Comparison of ENCODE assay signal across 9 cellular contexts in genomic region chrX:149487292-149487691, GRCh38. TPM values are rescaled to one million over a fixed set of nuclear protein-coding genes. Genes with fewer than 3 reads are reported as not detected.
DNase-seq lines count a peak whose midpoint lies in the region; ATAC-seq and TF ChIP-seq lines count a peak whose summit lies in the region.
"Had no signal": no experiment of that assay in that cellular context is flagged by ENCODE, and none has a peak within 500 bp of the region (broad histone marks: within the 10 kb centered on the region; RNA-seq: fewer than 3 reads in every experiment).

No MANE protein-coding gene starts in this region.

- no peaks in the 10 kb centered on the region for H3K79me2 ChIP-seq in PC-3 (ENCODE audit: low read length)

- BruUV-seq in PC-3 (replicated peaks; lab: Mats Ljungman, UMichigan) = no TSS peak

- no peak overlapping the region for H3K27ac ChIP-seq in PC-3 (ENCODE audit: low read length)
- H3K27ac ChIP-seq: skin epidermis had no signal

- H3K4me1 ChIP-seq in BE2C (no peaks in the 10 kb centered on the region), PC-3 (ENCODE audit: insufficient read depth, low read length) (peaks cover 6% of the 10 kb centered on the region; the same call in 1 of the 2 replicates)

- no peaks in the 10 kb centered on the region for H3K9me2 ChIP-seq in PC-3 (replicated peaks; ENCODE audit: low read length)

- CTCF ChIA-PET in PC-3 (lab: Charles Lee) (interaction anchor here (0.9 kb wide), 1 partner anchor 52 kb away, joined by 4 read pairs; no protein-coding TSS in a partner anchor), GM10248 (lab: Yijun Ruan, JAX) (interaction anchor here (2.4 kb wide), 1 partner anchor 10 kb away, joined by 6 read pairs; no protein-coding TSS in a partner anchor)

- ATAC-seq in GM18519 (IDR thresholded peaks at IDR 0.05; ENCODE audit: low FRiP score, unreplicated experiment) = peak; percentile 75
- ATAC-seq in PC-3 = peak; percentile 54; the same call in 1 of the 2 replicates
- peak; percentile 87 for ATAC-seq in esophagus mucosa
- no peak for ATAC-seq in HG02970 (IDR thresholded peaks at IDR 0.05; ENCODE audit: low FRiP score, unreplicated experiment)

- H3K27me3 ChIP-seq in BE2C (no peaks in the 10 kb centered on the region), PC-3 (ENCODE audit: low read length) (no peaks in the 10 kb centered on the region)

- H2AFZ ChIP-seq in PC-3 (ENCODE audit: low read length) = no peak overlapping the region

- intact Hi-C loops in PC-3 (cut with micrococcal nuclease) = no loop called here

- H3K4me3 ChIP-seq in BE2C (ENCODE audit: low read depth, low read length) (no peak overlapping the region), PC-3 (ENCODE audit: low read length) (no peak overlapping the region)
- H3K4me3 ChIP-seq: skin epidermis had no signal

- no peaks in the 10 kb centered on the region for H4K20me1 ChIP-seq in PC-3 (ENCODE audit: low read length)

- DNase-seq in BE2C (no peak), PC-3 (peak; percentile 48), pons (ENCODE audit: low spot score) (no peak), GDM1 (lab: John Stamatoyannopoulos, UW) (no peak), GM10248 (ENCODE audit: extremely low spot score) (no peak)

- H3F3A ChIP-seq in PC-3 (ENCODE audit: low read length, unreplicated experiment) = no peaks in the 10 kb centered on the region

- H3K9ac ChIP-seq in PC-3 (ENCODE audit: low read length) = no peak overlapping the region

- TF ChIP-seq CTCF in BE2C (IDR thresholded peaks at IDR 0.05; ENCODE audit: low read depth, low read length) (peak; percentile 35), PC-3 (conservative IDR thresholded peaks at IDR 0.05; ENCODE audit: low read depth, low read length) (peak; percentile 46), GM10248 (IDR thresholded peaks at IDR 0.05; ENCODE audit: control extremely low read depth, extremely low read depth, low read depth, missing control alignments) (no peak)

- H3K36me3 ChIP-seq in BE2C (peaks cover 33% of the 10 kb centered on the region), PC-3 (ENCODE audit: low read depth, low read length) (peaks cover 39% of the 10 kb centered on the region)

- no peaks in the 10 kb centered on the region for H3K9me3 ChIP-seq in BE2C
- H3K9me3 ChIP-seq in PC-3 (ENCODE audit: low read length) = no peaks in the 10 kb centered on the region

- POLR2A ChIA-PET in PC-3 (lab: Charles Lee; ENCODE audit: unreplicated experiment) = no interaction called here
- POLR2A ChIA-PET in GM10248 (lab: Yijun Ruan, JAX) = no interaction called here

- H3K4me2 ChIP-seq in PC-3 (ENCODE audit: low read length) = no peak overlapping the region

RNA-seq across cellular contexts. Expression of gene IDS, which starts 17.8 kb away (rescaled TPM):
- polyA plus RNA-seq in BE2C (2012; ENCODE audit: insufficient read depth, insufficient read length, low read depth) = 213 TPM
- total RNA-seq in PC-3 (2014; rRNA removed) (68.4 and 72.9 TPM in 2 replicates), esophagus mucosa (23.2 TPM)

RNA-seq across cellular contexts. Expression of gene EOLA1, which starts 53.5 kb away (rescaled TPM):
- polyA plus RNA-seq in BE2C (2012; ENCODE audit: insufficient read depth, insufficient read length, low read depth) = 53.4 TPM
- total RNA-seq in PC-3 (2014; rRNA removed) = 21.7 and 25.9 TPM in 2 replicates
- total RNA-seq in esophagus mucosa = 14.6 TPM
